Comparison of ENCODE assay signal across 1 cellular context in the genomic region with DNA sequence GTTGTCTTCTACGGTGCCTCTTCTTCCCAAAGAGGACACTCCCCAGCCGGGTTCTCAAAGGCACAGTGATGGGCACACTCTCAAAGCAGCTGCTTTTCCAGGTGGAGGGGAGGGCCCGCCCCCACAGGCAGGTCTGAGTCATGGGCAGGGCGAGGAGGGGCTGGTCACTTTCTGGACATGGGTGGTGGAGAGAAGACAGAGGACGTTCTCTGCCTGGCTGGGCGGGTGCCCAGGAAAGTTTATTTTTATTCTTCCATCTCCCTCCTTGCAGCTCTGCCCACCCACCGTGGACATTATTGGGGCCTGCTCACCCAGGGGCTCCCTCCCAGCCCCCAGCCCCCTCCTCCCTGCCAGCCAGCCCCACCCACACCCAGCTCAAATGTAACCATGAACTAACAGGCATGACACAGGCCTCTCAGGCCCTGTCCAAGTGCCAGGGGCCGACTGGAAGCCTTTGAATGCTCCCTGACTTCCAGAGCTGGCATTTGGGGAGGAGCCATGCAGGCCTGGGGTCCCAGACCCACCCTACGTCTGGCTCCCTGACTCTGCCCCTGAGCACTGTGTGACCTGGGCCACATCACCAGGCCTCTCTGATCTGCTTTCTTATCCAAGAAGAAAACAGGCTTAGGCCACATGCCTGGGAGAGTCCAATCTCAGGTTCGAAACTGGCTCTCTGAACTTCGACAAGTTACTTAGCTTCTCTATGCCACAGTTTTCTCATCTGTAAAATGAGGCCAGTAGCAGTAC.
TF ChIP-seq lines count a peak whose summit lies in the region.

No MANE protein-coding gene starts in this region.

TF ChIP-seq in K562, 482 proteins besides CTCF, POLR2A, EP300 and RAD21:
- no peak for TF ChIP-seq NFE2L1 (tag; IDR thresholded peaks at IDR 0.05; ENCODE audit: borderline replicate concordance, low read depth)
- no peak for TF ChIP-seq YY1 (IDR thresholded peaks at IDR 0.05; ENCODE audit: borderline replicate concordance in 1 of 3, control insufficient read depth in 1 of 3, extremely low read depth in 1 of 3, insufficient read depth in 3 of 3, insufficient read length in 1 of 3, insufficient replicate concordance in 2 of 3, low read depth in 1 of 3, low read length in 2 of 3)
- TF ChIP-seq ZFP36 (IDR thresholded peaks at IDR 0.05; ENCODE audit: low read depth, low read length, partially characterized antibody): peak; percentile 52
- TF ChIP-seq DDX20 (tag; IDR thresholded peaks at IDR 0.05; ENCODE audit: low read depth): no peak
- TF ChIP-seq XRCC3 (IDR thresholded peaks at IDR 0.05): no peak
- TF ChIP-seq HIVEP1 (CRISPR knock-in tag; IDR thresholded peaks at IDR 0.05): no peak
- TF ChIP-seq TCF7 (IDR thresholded peaks at IDR 0.05; ENCODE audit: borderline replicate concordance): no peak
- TF ChIP-seq PCBP2 (IDR thresholded peaks at IDR 0.05; ENCODE audit: low read depth, low read length, poor library complexity, severe bottlenecking): no peak
- no peak for TF ChIP-seq NCOR1 (IDR thresholded peaks at IDR 0.05)
- no peak for TF ChIP-seq SAFB2 (IDR thresholded peaks at IDR 0.05; ENCODE audit: borderline replicate concordance, low read depth, low read length, severe bottlenecking)
- no peak for TF ChIP-seq MAZ (CRISPR knock-in tag; conservative IDR thresholded peaks at IDR 0.05 in 1 of 2, IDR thresholded peaks at IDR 0.05 in 1 of 2)
- no peak for TF ChIP-seq ATF1 (CRISPR knock-in tag; IDR thresholded peaks at IDR 0.05)
- TF ChIP-seq ATF1 (tag; IDR thresholded peaks at IDR 0.05): no peak
- TF ChIP-seq KDM1A (IDR thresholded peaks at IDR 0.05): 0 out of 4 replicates have a peak, but pooled peaks of 1 of the 2 experiments have one; percentile 31
- TF ChIP-seq NFYB (IDR thresholded peaks at IDR 0.05; ENCODE audit: extremely low read depth, insufficient read length): no peak
- TF ChIP-seq ELF4 (CRISPR knock-in tag; IDR thresholded peaks at IDR 0.05): no peak
- TF ChIP-seq FOSL1 (tag; conservative IDR thresholded peaks at IDR 0.05): peak; percentile 23; the same call in 1 of the 2 replicates
- TF ChIP-seq JUND (IDR thresholded peaks at IDR 0.05; ENCODE audit: borderline replicate concordance, low read depth, low read length): peak; percentile 21; the same call in 1 of the 2 replicates
- no peak for TF ChIP-seq JUND (tag; IDR thresholded peaks at IDR 0.05; ENCODE audit: borderline replicate concordance, low read depth, low read length)
- TF ChIP-seq, protein P1, sequence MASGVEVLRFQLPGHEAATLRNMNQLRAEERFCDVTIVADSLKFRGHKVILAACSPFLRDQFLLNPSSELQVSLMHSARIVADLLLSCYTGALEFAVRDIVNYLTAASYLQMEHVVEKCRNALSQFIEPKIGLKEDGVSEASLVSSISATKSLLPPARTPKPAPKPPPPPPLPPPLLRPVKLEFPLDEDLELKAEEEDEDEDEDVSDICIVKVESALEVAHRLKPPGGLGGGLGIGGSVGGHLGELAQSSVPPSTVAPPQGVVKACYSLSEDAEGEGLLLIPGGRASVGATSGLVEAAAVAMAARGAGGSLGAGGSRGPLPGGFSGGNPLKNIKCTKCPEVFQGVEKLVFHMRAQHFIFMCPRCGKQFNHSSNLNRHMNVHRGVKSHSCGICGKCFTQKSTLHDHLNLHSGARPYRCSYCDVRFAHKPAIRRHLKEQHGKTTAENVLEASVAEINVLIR (CRISPR knock-in tag; IDR thresholded peaks at IDR 0.05): no peak
- no peak for TF ChIP-seq ZNF124 (CRISPR knock-in tag; IDR thresholded peaks at IDR 0.05)
- TF ChIP-seq PTTG1 (tag; IDR thresholded peaks at IDR 0.05; ENCODE audit: low read depth): no peak
- TF ChIP-seq, protein P2, sequence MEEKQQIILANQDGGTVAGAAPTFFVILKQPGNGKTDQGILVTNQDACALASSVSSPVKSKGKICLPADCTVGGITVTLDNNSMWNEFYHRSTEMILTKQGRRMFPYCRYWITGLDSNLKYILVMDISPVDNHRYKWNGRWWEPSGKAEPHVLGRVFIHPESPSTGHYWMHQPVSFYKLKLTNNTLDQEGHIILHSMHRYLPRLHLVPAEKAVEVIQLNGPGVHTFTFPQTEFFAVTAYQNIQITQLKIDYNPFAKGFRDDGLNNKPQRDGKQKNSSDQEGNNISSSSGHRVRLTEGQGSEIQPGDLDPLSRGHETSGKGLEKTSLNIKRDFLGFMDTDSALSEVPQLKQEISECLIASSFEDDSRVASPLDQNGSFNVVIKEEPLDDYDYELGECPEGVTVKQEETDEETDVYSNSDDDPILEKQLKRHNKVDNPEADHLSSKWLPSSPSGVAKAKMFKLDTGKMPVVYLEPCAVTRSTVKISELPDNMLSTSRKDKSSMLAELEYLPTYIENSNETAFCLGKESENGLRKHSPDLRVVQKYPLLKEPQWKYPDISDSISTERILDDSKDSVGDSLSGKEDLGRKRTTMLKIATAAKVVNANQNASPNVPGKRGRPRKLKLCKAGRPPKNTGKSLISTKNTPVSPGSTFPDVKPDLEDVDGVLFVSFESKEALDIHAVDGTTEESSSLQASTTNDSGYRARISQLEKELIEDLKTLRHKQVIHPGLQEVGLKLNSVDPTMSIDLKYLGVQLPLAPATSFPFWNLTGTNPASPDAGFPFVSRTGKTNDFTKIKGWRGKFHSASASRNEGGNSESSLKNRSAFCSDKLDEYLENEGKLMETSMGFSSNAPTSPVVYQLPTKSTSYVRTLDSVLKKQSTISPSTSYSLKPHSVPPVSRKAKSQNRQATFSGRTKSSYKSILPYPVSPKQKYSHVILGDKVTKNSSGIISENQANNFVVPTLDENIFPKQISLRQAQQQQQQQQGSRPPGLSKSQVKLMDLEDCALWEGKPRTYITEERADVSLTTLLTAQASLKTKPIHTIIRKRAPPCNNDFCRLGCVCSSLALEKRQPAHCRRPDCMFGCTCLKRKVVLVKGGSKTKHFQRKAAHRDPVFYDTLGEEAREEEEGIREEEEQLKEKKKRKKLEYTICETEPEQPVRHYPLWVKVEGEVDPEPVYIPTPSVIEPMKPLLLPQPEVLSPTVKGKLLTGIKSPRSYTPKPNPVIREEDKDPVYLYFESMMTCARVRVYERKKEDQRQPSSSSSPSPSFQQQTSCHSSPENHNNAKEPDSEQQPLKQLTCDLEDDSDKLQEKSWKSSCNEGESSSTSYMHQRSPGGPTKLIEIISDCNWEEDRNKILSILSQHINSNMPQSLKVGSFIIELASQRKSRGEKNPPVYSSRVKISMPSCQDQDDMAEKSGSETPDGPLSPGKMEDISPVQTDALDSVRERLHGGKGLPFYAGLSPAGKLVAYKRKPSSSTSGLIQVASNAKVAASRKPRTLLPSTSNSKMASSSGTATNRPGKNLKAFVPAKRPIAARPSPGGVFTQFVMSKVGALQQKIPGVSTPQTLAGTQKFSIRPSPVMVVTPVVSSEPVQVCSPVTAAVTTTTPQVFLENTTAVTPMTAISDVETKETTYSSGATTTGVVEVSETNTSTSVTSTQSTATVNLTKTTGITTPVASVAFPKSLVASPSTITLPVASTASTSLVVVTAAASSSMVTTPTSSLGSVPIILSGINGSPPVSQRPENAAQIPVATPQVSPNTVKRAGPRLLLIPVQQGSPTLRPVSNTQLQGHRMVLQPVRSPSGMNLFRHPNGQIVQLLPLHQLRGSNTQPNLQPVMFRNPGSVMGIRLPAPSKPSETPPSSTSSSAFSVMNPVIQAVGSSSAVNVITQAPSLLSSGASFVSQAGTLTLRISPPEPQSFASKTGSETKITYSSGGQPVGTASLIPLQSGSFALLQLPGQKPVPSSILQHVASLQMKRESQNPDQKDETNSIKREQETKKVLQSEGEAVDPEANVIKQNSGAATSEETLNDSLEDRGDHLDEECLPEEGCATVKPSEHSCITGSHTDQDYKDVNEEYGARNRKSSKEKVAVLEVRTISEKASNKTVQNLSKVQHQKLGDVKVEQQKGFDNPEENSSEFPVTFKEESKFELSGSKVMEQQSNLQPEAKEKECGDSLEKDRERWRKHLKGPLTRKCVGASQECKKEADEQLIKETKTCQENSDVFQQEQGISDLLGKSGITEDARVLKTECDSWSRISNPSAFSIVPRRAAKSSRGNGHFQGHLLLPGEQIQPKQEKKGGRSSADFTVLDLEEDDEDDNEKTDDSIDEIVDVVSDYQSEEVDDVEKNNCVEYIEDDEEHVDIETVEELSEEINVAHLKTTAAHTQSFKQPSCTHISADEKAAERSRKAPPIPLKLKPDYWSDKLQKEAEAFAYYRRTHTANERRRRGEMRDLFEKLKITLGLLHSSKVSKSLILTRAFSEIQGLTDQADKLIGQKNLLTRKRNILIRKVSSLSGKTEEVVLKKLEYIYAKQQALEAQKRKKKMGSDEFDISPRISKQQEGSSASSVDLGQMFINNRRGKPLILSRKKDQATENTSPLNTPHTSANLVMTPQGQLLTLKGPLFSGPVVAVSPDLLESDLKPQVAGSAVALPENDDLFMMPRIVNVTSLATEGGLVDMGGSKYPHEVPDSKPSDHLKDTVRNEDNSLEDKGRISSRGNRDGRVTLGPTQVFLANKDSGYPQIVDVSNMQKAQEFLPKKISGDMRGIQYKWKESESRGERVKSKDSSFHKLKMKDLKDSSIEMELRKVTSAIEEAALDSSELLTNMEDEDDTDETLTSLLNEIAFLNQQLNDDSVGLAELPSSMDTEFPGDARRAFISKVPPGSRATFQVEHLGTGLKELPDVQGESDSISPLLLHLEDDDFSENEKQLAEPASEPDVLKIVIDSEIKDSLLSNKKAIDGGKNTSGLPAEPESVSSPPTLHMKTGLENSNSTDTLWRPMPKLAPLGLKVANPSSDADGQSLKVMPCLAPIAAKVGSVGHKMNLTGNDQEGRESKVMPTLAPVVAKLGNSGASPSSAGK (IDR thresholded peaks at IDR 0.05): no peak
- no peak for TF ChIP-seq NCOA4 (IDR thresholded peaks at IDR 0.05; ENCODE audit: partially characterized antibody)
- TF ChIP-seq ZNF174 (CRISPR knock-in tag; IDR thresholded peaks at IDR 0.05): no peak
- TF ChIP-seq, protein P3, sequence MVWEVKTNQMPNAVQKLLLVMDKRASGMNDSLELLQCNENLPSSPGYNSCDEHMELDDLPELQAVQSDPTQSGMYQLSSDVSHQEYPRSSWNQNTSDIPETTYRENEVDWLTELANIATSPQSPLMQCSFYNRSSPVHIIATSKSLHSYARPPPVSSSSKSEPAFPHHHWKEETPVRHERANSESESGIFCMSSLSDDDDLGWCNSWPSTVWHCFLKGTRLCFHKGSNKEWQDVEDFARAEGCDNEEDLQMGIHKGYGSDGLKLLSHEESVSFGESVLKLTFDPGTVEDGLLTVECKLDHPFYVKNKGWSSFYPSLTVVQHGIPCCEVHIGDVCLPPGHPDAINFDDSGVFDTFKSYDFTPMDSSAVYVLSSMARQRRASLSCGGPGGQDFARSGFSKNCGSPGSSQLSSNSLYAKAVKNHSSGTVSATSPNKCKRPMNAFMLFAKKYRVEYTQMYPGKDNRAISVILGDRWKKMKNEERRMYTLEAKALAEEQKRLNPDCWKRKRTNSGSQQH (CRISPR knock-in tag; IDR thresholded peaks at IDR 0.05): no peak
- no peak for TF ChIP-seq ZNF445 (CRISPR knock-in tag; IDR thresholded peaks at IDR 0.05; ENCODE audit: low read depth)
- no peak for TF ChIP-seq ARID2 (IDR thresholded peaks at IDR 0.05)
- TF ChIP-seq, protein P4, sequence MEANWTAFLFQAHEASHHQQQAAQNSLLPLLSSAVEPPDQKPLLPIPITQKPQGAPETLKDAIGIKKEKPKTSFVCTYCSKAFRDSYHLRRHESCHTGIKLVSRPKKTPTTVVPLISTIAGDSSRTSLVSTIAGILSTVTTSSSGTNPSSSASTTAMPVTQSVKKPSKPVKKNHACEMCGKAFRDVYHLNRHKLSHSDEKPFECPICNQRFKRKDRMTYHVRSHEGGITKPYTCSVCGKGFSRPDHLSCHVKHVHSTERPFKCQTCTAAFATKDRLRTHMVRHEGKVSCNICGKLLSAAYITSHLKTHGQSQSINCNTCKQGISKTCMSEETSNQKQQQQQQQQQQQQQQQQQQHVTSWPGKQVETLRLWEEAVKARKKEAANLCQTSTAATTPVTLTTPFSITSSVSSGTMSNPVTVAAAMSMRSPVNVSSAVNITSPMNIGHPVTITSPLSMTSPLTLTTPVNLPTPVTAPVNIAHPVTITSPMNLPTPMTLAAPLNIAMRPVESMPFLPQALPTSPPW (CRISPR knock-in tag; IDR thresholded peaks at IDR 0.05): peak; percentile 21; the same call in 1 of the 2 replicates
- TF ChIP-seq, protein P5, sequence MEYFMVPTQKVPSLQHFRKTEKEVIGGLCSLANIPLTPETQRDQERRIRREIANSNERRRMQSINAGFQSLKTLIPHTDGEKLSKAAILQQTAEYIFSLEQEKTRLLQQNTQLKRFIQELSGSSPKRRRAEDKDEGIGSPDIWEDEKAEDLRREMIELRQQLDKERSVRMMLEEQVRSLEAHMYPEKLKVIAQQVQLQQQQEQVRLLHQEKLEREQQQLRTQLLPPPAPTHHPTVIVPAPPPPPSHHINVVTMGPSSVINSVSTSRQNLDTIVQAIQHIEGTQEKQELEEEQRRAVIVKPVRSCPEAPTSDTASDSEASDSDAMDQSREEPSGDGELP (CRISPR knock-in tag; IDR thresholded peaks at IDR 0.05; ENCODE audit: borderline replicate concordance): no peak
- no peak for TF ChIP-seq ARHGAP35 (IDR thresholded peaks at IDR 0.05; ENCODE audit: partially characterized antibody)
- no peak for TF ChIP-seq MYC (IDR thresholded peaks at IDR 0.05; ENCODE audit: low read depth, low read length)
- no peak for TF ChIP-seq MYC (CRISPR knock-in tag; IDR thresholded peaks at IDR 0.05; ENCODE audit: borderline replicate concordance, low read depth)
- TF ChIP-seq EGR1 (conservative IDR thresholded peaks at IDR 0.05): peak; percentile 73
